1 cellular context compared by ENCODE assay signal in the genomic region with DNA sequence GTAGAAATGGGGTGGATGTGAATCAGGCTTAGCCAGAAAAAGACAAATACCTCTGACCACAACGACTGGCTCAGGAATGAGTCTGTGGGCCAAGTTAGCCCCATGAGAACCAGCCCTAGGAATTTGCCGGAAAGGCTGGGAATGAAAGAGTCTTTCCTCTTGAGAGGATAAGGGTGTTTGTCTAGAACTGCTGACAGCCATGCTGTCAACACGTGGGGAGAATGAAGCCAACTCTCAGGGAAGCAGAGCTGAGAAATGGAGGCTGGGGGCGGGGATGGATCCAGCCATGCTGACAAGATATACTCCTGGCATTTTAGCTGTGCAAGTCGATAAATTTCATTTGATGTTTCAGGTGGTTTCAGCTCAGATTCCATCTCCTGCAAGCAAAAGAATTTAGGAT.
TF ChIP-seq lines count a peak whose summit lies in the region.

No MANE protein-coding gene starts in this region.

TF ChIP-seq in HCT116, 20 proteins besides CTCF, POLR2A, EP300 and RAD21 (continued from another document):
- TF ChIP-seq ELF1 (IDR thresholded peaks at IDR 0.05; ENCODE audit: borderline replicate concordance, low read depth) (no peak), POLR2AphosphoS5 (IDR thresholded peaks at IDR 0.05; ENCODE audit: low read depth, low read length) (no peak), SIN3A (IDR thresholded peaks at IDR 0.05; ENCODE audit: low read depth) (no peak), EZH2phosphoT487 (IDR thresholded peaks at IDR 0.05; ENCODE audit: borderline replicate concordance) (no peak), SRF (IDR thresholded peaks at IDR 0.05; ENCODE audit: low read depth) (no peak)
